17 cellular contexts compared by ENCODE assay signal in genomic region chr14:32449640-32450039, GRCh38.
A peak's percentile ranks its signal among the peaks of the same experiment; 100 is the strongest.
DNase-seq lines count a peak whose midpoint lies in the region; FAIRE-seq and TF ChIP-seq lines count a peak whose summit lies in the region.
"Had no signal": no experiment of that assay in that cellular context is flagged by ENCODE, and none has a peak within 500 bp of the region (broad histone marks: within the 10 kb centered on the region; RNA-seq: fewer than 3 reads in every experiment).

No MANE protein-coding gene starts in this region.

- no peak overlapping the region for H3K4me3 ChIP-seq in BE2C (ENCODE audit: low read depth, low read length)
- H3K4me3 ChIP-seq in sigmoid colon: no peak overlapping the region
- no peak overlapping the region for H3K4me3 ChIP-seq in small intestine (ENCODE audit: low read depth in 1 of 2, low read length in 2 of 2)
- no peak overlapping the region for H3K4me3 ChIP-seq in GM23248

- in situ Hi-C loops in GM23248 (cut with MboI): no loop called here

- H3F3A ChIP-seq in GM23248 (ENCODE audit: insufficient read depth): peaks cover 7% of the 10 kb centered on the region

- TF ChIP-seq CTCF in BE2C (IDR thresholded peaks at IDR 0.05; ENCODE audit: low read depth, low read length) (no peak), C4-2B (conservative IDR thresholded peaks at IDR 0.05) (no peak), sigmoid colon (IDR thresholded peaks at IDR 0.05) (no peak)

- no peak for FAIRE-seq in small intestine (lab: Jason Lieb, UNC)
- FAIRE-seq: GM19239 had no signal

- TF ChIP-seq POLR2A in sigmoid colon (IDR thresholded peaks at IDR 0.05): no peak

- H2AFZ ChIP-seq in GM23248: no peak overlapping the region

- no peak overlapping the region for H3K9ac ChIP-seq in GM23248

- no peaks in the 10 kb centered on the region; the same call in 1 of the 2 replicates for H3K9me2 ChIP-seq in GM23248 (ENCODE audit: insufficient read depth)

- H3K4me2 ChIP-seq in GM23248 (ENCODE audit: unreplicated experiment): no peak overlapping the region

- peak overlapping the region; percentile 41; the same call in 1 of the 2 replicates for H3K27ac ChIP-seq in C4-2B
- peak overlapping the region in 3 of 4 donors; percentile 30 to 61 (median 31) for H3K27ac ChIP-seq in sigmoid colon
- H3K27ac ChIP-seq in small intestine (ENCODE audit: low read depth in 1 of 2, low read length in 1 of 2): no peak overlapping the region
- no peak overlapping the region for H3K27ac ChIP-seq in GM23248
- H3K27ac ChIP-seq: RWPE1 had no signal

- H4K20me1 ChIP-seq in GM23248 (ENCODE audit: insufficient read depth): no peaks in the 10 kb centered on the region

- H3K9me3 ChIP-seq in BE2C (no peaks in the 10 kb centered on the region), sigmoid colon (no peaks in the 10 kb centered on the region), small intestine (ENCODE audit: control insufficient read depth, low read depth) (no peaks in the 10 kb centered on the region), GM23248 (ENCODE audit: low read depth) (no peaks in the 10 kb centered on the region)

- WGBS in sigmoid colon, 2 donors: 73 to 83% methylated on average over 1 of the region's 1 CpG
- WGBS in small intestine, 3 donors: 73 to 90% (median 87%) methylated on average over 1 of the region's 1 CpG
- 72 to 81% methylated on average over 1 of the region's 1 CpG for WGBS in GM23248 (ENCODE audit: low coverage in 1 of 2, low lambda C conversion rate in 2 of 2, missing lambda C conversion rate in 2 of 2), 2 experiments

- H3K4me1 ChIP-seq in BE2C (peaks cover 8% of the 10 kb centered on the region), sigmoid colon (peaks cover 0 to 61% (median 26%) of the 10 kb centered on the region in 4 donors), small intestine (ENCODE audit: control insufficient read depth in 2 of 2, insufficient read depth in 1 of 2, low read depth in 1 of 2, low read length in 1 of 2) (no peaks in the 10 kb centered on the region), GM23248 (ENCODE audit: insufficient read depth) (peaks cover 7% of the 10 kb centered on the region)

- intact Hi-C loops in sigmoid colon (cut with DNase I): no loop called here

- no peaks in the 10 kb centered on the region for H3K79me2 ChIP-seq in GM23248 (ENCODE audit: insufficient read depth)

- TF ChIP-seq EP300 in sigmoid colon (IDR thresholded peaks at IDR 0.05): no peak

- H3K27me3 ChIP-seq in BE2C (no peaks in the 10 kb centered on the region), sigmoid colon (no peaks in the 10 kb centered on the region), small intestine (ENCODE audit: control insufficient read depth in 2 of 2, insufficient read depth in 2 of 2, low read length in 2 of 2) (no peaks in the 10 kb centered on the region), GM23248 (replicated peaks; ENCODE audit: insufficient read depth) (no peaks in the 10 kb centered on the region)

- DNase-seq in BE2C (peak; percentile 15), SK-N-DZ (ENCODE audit: low spot score) (peak; percentile 24), sigmoid colon (no peak), DMS 273 treated with DMSO at 0.1 percent for 48 hours (lab: John Stamatoyannopoulos, UW) (no peak), small intestine (no peak), GM23248 (no peak)
- DNase-seq: AML-193, GF-D8, Kasumi-1, NCI-H1092 treated with DMSO at 0.1 percent for 48 hours, NCI-H146, NCI-H2029 treated with DMSO at 0.1 percent for 48 hours, NCI-H510A, PC-3 had no signal

- no peaks in the 10 kb centered on the region for H3K36me3 ChIP-seq in BE2C
- no peaks in the 10 kb centered on the region for H3K36me3 ChIP-seq in sigmoid colon
- H3K36me3 ChIP-seq in small intestine (ENCODE audit: control insufficient read depth in 2 of 2, insufficient read depth in 2 of 2, low read length in 2 of 2): no peaks in the 10 kb centered on the region
- H3K36me3 ChIP-seq in GM23248 (ENCODE audit: low read depth): no peaks in the 10 kb centered on the region

Comparison
In these comparisons a context has a peak if more than half of its experiments do, and no peak if none do; other contexts are left out.
1. DNase-seq: peak in BE2C (single experiment) and SK-N-DZ (single experiment); none in sigmoid colon (single experiment), DMS 273 treated with DMSO at 0.1 percent for 48 hours (single experiment), small intestine (single experiment) and GM23248 (single experiment).
2. H3K27ac ChIP-seq: peak in C4-2B (single experiment) and sigmoid colon (3 of 4); none in small intestine (0 of 2) and GM23248 (single experiment).